Comparison of ENCODE assay signal across 8 cellular contexts in genomic region chr5:1799602-1800469, GRCh38. TPM values are rescaled to one million over a fixed set of nuclear protein-coding genes. Genes with fewer than 3 reads are reported as not detected.
DNase-seq lines count a peak whose midpoint lies in the region; ATAC-seq and TF ChIP-seq lines count a peak whose summit lies in the region.

Gene MRPL36 (minus strand): TSS chr5:1799837. CDS start chr5:1798935, 902 bp downstream.

- peak within 1 kb of the TSS; percentile 99 for H3K27ac Mint-ChIP-seq in progenitor cell of endocrine pancreas

- WGBS in upper lobe of left lung, 2 donors, result 3% methylated on average over 38 to 54 of the region's 68 CpGs

- H3K36me3 Mint-ChIP-seq in progenitor cell of endocrine pancreas (ENCODE audit: insufficient read depth), result peaks cover 6% of the 10 kb centered on the region

- TF ChIP-seq EP300 in upper lobe of left lung (IDR thresholded peaks at IDR 0.05), result no peak

- peak; percentile 97 for DNase-seq in GM13976 (ENCODE audit: low spot score)
- DNase-seq in NCI-H1930 (lab: John Stamatoyannopoulos, UW), result peak; percentile 95 to 99
- DNase-seq in T-helper 2 cell, result peak; percentile 79 to 95 (median 90)
- DNase-seq in amygdala (lab: John Stamatoyannopoulos, UW), result peak; percentile 16 to 93 (median 82)
- peak; percentile 96 for DNase-seq in left ventricle myocardium inferior
- DNase-seq in progenitor cell of endocrine pancreas (ENCODE audit: low spot score, unreplicated experiment), result peak; percentile 86
- peak; percentile 94 to 99 for DNase-seq in upper lobe of left lung

- no peaks in the 10 kb centered on the region for H3K27me3 Mint-ChIP-seq in progenitor cell of endocrine pancreas

- peak within 1 kb of the TSS; percentile 97 for H3K4me3 ChIP-seq in left ventricle myocardium inferior
- H3K4me3 ChIP-seq in upper lobe of left lung, result peak within 1 kb of the TSS; percentile 85 to 98 (median 90)

- H3K36me3 ChIP-seq in left ventricle myocardium inferior (peaks cover 50% of the 10 kb centered on the region), upper lobe of left lung (peaks cover 4 to 47% (median 31%) of the 10 kb centered on the region in 4 donors)

- peak in 3 of 4 donors; percentile 63 to 95 (median 80) for TF ChIP-seq POLR2A in upper lobe of left lung (IDR thresholded peaks at IDR 0.05)

- TF ChIP-seq CTCF in GM13976 (IDR thresholded peaks at IDR 0.05; ENCODE audit: borderline replicate concordance, control extremely low read depth, extremely low read depth, insufficient read depth, missing control alignments) (no peak), left ventricle myocardium inferior (IDR thresholded peaks at IDR 0.05; ENCODE audit: borderline replicate concordance) (no peak), progenitor cell of endocrine pancreas (IDR thresholded peaks at IDR 0.05; ENCODE audit: unreplicated experiment) (no peak), upper lobe of left lung (IDR thresholded peaks at IDR 0.05) (peak in 1 of 6 experiments; percentile 33)

- peaks cover 77% of the 10 kb centered on the region for H3K4me1 ChIP-seq in left ventricle myocardium inferior
- peaks cover 16 to 58% (median 24%) of the 10 kb centered on the region in 4 donors for H3K4me1 ChIP-seq in upper lobe of left lung

- intact Hi-C loops in left ventricle myocardium inferior (cut with micrococcal nuclease), result no loop called here

- no peaks in the 10 kb centered on the region for H3K27me3 ChIP-seq in left ventricle myocardium inferior (ENCODE audit: low read depth)
- H3K27me3 ChIP-seq in upper lobe of left lung, result no peaks in the 10 kb centered on the region

- peaks cover 19% of the 10 kb centered on the region for H3K4me1 Mint-ChIP-seq in progenitor cell of endocrine pancreas (ENCODE audit: low read depth)

- ATAC-seq in HG02884 (IDR thresholded peaks at IDR 0.05; ENCODE audit: unreplicated experiment) (peak; percentile 38), upper lobe of left lung (ENCODE audit: low FRiP score in 2 of 2) (peak; percentile 94)

- in situ Hi-C loops in GM13976 (cut with MboI; ENCODE audit: low sequenced_read_pairs, unreplicated experiment), result no loop called here

- H3K9me3 Mint-ChIP-seq in progenitor cell of endocrine pancreas (ENCODE audit: low read depth), result no peaks in the 10 kb centered on the region

- peak within 1 kb of the TSS; percentile 95 for H3K27ac ChIP-seq in left ventricle myocardium inferior (replicated peaks)
- peak within 1 kb of the TSS; percentile 75 to 90 (median 85) for H3K27ac ChIP-seq in upper lobe of left lung

- H3K9me3 ChIP-seq in left ventricle myocardium inferior (replicated peaks) (no peaks in the 10 kb centered on the region), upper lobe of left lung (no peaks in the 10 kb centered on the region)

- peak within 1 kb of the TSS; percentile 99 for H3K4me3 Mint-ChIP-seq in progenitor cell of endocrine pancreas (ENCODE audit: low read depth)

RNA-seq across cellular contexts. Expression of gene MRPL36, which starts in this region (rescaled TPM):
- total RNA-seq in left ventricle myocardium inferior (57.4 TPM), progenitor cell of endocrine pancreas (40.5 and 40.6 TPM in 2 replicates), upper lobe of left lung (10 to 100 TPM; 10.5 to 30.4 (median 21.5) TPM)

Comparison
In these comparisons a context has a peak if more than half of its experiments do, and no peak if none do; other contexts are left out.
1. Peak in every context shown above with its lines: DNase-seq, ATAC-seq, H3K4me3 ChIP-seq and H3K27ac ChIP-seq.